In the genomic region with DNA sequence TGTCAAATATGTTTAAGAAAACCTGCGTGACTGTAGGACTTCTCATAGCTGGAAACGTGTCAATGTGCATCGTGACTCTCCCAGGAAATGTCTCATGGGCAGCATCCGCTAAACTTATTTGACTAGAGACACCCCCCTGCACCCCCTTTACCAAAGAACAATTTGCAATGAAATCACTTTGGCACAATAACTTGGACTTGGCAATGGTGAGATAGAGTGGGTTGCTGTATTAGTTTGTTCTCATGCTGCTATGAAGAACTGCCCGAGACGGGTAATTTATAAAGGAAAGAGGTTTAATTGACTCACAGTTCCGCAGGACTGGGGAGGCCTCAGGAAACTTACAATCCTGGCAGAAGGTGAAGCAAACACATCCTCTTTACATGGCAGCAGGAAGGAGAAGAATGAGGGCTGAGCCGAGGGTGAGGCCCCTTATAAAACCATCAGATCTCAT, we compare ENCODE assay signal across 29 cellular contexts. TPM values are rescaled to one million over a fixed set of nuclear protein-coding genes. Genes with fewer than 3 reads are reported as not detected.
"Had no signal": no experiment of that assay in that cellular context is flagged by ENCODE, and none has a peak within 500 bp of the region (broad histone marks: within the 10 kb centered on the region; RNA-seq: fewer than 3 reads in every experiment).

No MANE protein-coding gene starts in this region.

- H3K4me2 ChIP-seq: neural progenitor cell had no signal

- H3K27me3 ChIP-seq: neural progenitor cell, right lobe of liver, uterus had no signal

- H3K4me3 ChIP-seq: left ventricle myocardium inferior, lung, neural progenitor cell, right lobe of liver, thoracic aorta, uterus had no signal

- H3K9me3 ChIP-seq: left ventricle myocardium inferior, right lobe of liver, thoracic aorta, uterus had no signal

- H3K9ac ChIP-seq: neural progenitor cell had no signal

- DNase-seq: activated CD4-positive, alpha-beta memory T cell treated with anti-CD3 and anti-CD28 coated beads, Interleukin-2, amount 10 ng/mL, durations not matched to agents 7 days and 5 days; activated CD4-positive, alpha-beta T cell treated with anti-CD3 and anti-CD28 coated beads for 1 hour; activated CD4-positive, alpha-beta T cell treated with anti-CD3 and anti-CD28 coated beads, Interleukin-2, amount 10 ng/mL, durations not matched to agents 7 days and 5 days; activated CD8-positive, alpha-beta memory T cell treated with anti-CD3 and anti-CD28 coated beads, Interleukin-2, amount 50 U/mL, for 48 hours; activated gamma-delta T cell; activated naive CD4-positive, alpha-beta T cell treated with anti-CD3 and anti-CD28 coated beads, Interleukin-2, amount 10 ng/mL, durations not matched to agents 7 days and 5 days; activated naive CD8-positive, alpha-beta T cell treated with anti-CD3 and anti-CD28 coated beads, Interleukin-2, amount 10 ng/mL, durations not matched to agents 7 days and 5 days; activated T-cell treated with anti-CD3 and anti-CD28 coated beads, Interleukin-2, amount 50 U/mL, for 24 hours; central memory CD4-positive, alpha-beta T cell; effector CD8-positive, alpha-beta T cell; glutamatergic neuron; left ventricle myocardium inferior; mesendoderm; natural killer cell; occipital lobe; right lobe of liver; stimulated activated CD4-positive, alpha-beta T cell treated with anti-CD3 and anti-CD28 coated beads, Interleukin-12 subunit alpha, Interleukin-12 subunit beta, amount 100 ng/mL, for 4 hours; stimulated activated CD4-positive, alpha-beta T cell treated with anti-CD3 and anti-CD28 coated beads, Interleukin-4, amount 100 ng/mL, for 1 hour; stimulated activated naive CD8-positive, alpha-beta T cell treated with anti-CD3 and anti-CD28 coated beads, Interleukin-15, Interleukin-2, amounts not matched to agents 100 U/mL and 50 U/mL, for 24 hours; T-helper 17 cell; T1000; uterus had no signal

- H3K4me1 ChIP-seq: neural progenitor cell, uterus had no signal

- H3K36me3 ChIP-seq: left ventricle myocardium inferior, neural progenitor cell, thoracic aorta, uterus had no signal

- H2AFZ ChIP-seq: neural progenitor cell had no signal

- ATAC-seq: esophagus mucosa; natural killer cell; right lobe of liver; stimulated activated naive CD8-positive, alpha-beta T cell treated with anti-CD3 and anti-CD28 coated beads, Interleukin-15, Interleukin-2, amounts not matched to agents 100 U/mL and 50 U/mL, for 24 hours; T-helper 17 cell; WTC11 had no signal

- H3K27ac ChIP-seq: left ventricle myocardium inferior, neural progenitor cell, right lobe of liver, thoracic aorta, uterus had no signal

RNA-seq across cellular contexts. Expression of a gene that starts 13.8 kb away (rescaled TPM):
- total RNA-seq: activated CD4-positive, alpha-beta memory T cell treated with anti-CD3 and anti-CD28 coated beads, Interleukin-2, amount 10 ng/mL, durations not matched to agents 7 days and 5 days; activated CD4-positive, alpha-beta T cell treated with anti-CD3 and anti-CD28 coated beads, Interleukin-2, amount 10 ng/mL, durations not matched to agents 7 days and 5 days; activated naive CD8-positive, alpha-beta T cell treated with anti-CD3 and anti-CD28 coated beads, Interleukin-2, amount 10 ng/mL, durations not matched to agents 7 days and 5 days; esophagus mucosa; frontal cortex; left ventricle myocardium inferior; mononuclear cell; natural killer cell; occipital lobe; T-helper 17 cell; thoracic aorta; uterus; WTC11 had no signal
